ENCODE assay signal across 17 cellular contexts in the genomic region with DNA sequence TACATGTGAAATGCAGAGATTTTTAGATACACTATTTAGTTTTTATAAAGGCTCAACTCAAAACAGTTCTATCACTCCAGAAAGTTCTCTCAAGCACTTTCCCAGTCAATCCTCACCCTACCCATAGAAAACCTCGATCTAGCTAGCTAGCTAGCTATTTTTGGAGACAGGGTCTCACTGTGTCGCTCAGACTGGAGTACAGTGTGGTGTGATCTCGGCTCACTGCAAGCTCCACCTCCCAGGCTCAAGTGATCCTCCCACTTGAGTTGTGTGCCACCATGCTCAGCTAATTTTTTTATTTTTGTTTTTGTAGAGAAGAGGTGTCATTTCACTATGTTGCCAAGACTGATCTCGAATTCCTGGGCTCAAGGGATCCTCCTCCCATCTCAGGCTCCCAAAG.
"Had no signal": no experiment of that assay in that cellular context is flagged by ENCODE, and none has a peak within 500 bp of the region (broad histone marks: within the 10 kb centered on the region; RNA-seq: fewer than 3 reads in every experiment).

No MANE protein-coding gene starts in this region.

- H3K27ac Mint-ChIP-seq: activated naive CD8-positive, alpha-beta T cell treated with anti-CD3 and anti-CD28 coated beads, Interleukin-2, amount 10 ng/mL, durations not matched to agents 7 days and 5 days; activated T-helper 1 cell treated with anti-CD3 and anti-CD28 coated beads, Interleukin-12 subunit alpha, Interleukin-12 subunit beta, Interleukin-2, Interleukin-4 antibody, amounts not matched to agents 30 ng/mL and 10 ng/mL and 1 ng/mL, durations not matched to agents 14 hours and 24 hours and 36 hours; nephron progenitor cell; stimulated activated naive CD8-positive, alpha-beta T cell treated with anti-CD3 and anti-CD28 coated beads, Interleukin-15, Interleukin-2, amounts not matched to agents 100 ng/mL and 50 ng/mL, for 24 hours had no signal

- H3K9me3 Mint-ChIP-seq: activated naive CD8-positive, alpha-beta T cell treated with anti-CD3 and anti-CD28 coated beads, Interleukin-2, amount 10 ng/mL, durations not matched to agents 7 days and 5 days; activated T-helper 1 cell treated with anti-CD3 and anti-CD28 coated beads, Interleukin-12 subunit alpha, Interleukin-12 subunit beta, Interleukin-2, Interleukin-4 antibody, amounts not matched to agents 30 ng/mL and 10 ng/mL and 1 ng/mL, durations not matched to agents 14 hours and 24 hours and 36 hours; nephron progenitor cell; stimulated activated naive CD8-positive, alpha-beta T cell treated with anti-CD3 and anti-CD28 coated beads, Interleukin-15, Interleukin-2, amounts not matched to agents 100 ng/mL and 50 ng/mL, for 24 hours had no signal

- ATAC-seq: sciatic nerve had no signal

- H3K4me1 ChIP-seq: breast epithelium, prostate gland had no signal

- H3K27me3 ChIP-seq: breast epithelium, gastrocnemius medialis, spleen, upper lobe of left lung had no signal

- H3K9me3 ChIP-seq: breast epithelium, gastrocnemius medialis, prostate gland, spleen, upper lobe of left lung had no signal

- H3K27ac ChIP-seq: breast epithelium, gastrocnemius medialis, prostate gland, spleen, upper lobe of left lung had no signal

- H3K4me3 ChIP-seq: breast epithelium, prostate gland, spleen, upper lobe of left lung had no signal

- H3K4me1 Mint-ChIP-seq: activated naive CD8-positive, alpha-beta T cell treated with anti-CD3 and anti-CD28 coated beads, Interleukin-2, amount 10 ng/mL, durations not matched to agents 7 days and 5 days had no signal

- DNase-seq: activated CD4-positive, CD25-positive, alpha-beta regulatory T cell treated with anti-CD3 and anti-CD28 coated beads, Interleukin-2, amount 50 U/mL, for 72 hours; activated naive CD4-positive, alpha-beta T cell; activated naive CD8-positive, alpha-beta T cell treated with anti-CD3 and anti-CD28 coated beads, Interleukin-2, amount 10 ng/mL, durations not matched to agents 7 days and 5 days; anterior cingulate cortex; gastrocnemius medialis; islet precursor cell; mesenchymal stem cell; nephron progenitor cell; spleen; T-helper 1 cell; T1000; upper lobe of left lung had no signal

- H3K27me3 Mint-ChIP-seq: activated naive CD8-positive, alpha-beta T cell treated with anti-CD3 and anti-CD28 coated beads, Interleukin-2, amount 10 ng/mL, durations not matched to agents 7 days and 5 days; stimulated activated naive CD8-positive, alpha-beta T cell treated with anti-CD3 and anti-CD28 coated beads, Interleukin-15, Interleukin-2, amounts not matched to agents 100 ng/mL and 50 ng/mL, for 24 hours had no signal

- H3K36me3 ChIP-seq: breast epithelium, gastrocnemius medialis, prostate gland, upper lobe of left lung had no signal

- H3K4me3 Mint-ChIP-seq: activated naive CD8-positive, alpha-beta T cell treated with anti-CD3 and anti-CD28 coated beads, Interleukin-2, amount 10 ng/mL, durations not matched to agents 7 days and 5 days; activated T-helper 1 cell treated with anti-CD3 and anti-CD28 coated beads, Interleukin-12 subunit alpha, Interleukin-12 subunit beta, Interleukin-2, Interleukin-4 antibody, amounts not matched to agents 30 ng/mL and 10 ng/mL and 1 ng/mL, durations not matched to agents 14 hours and 24 hours and 36 hours; nephron progenitor cell; stimulated activated naive CD8-positive, alpha-beta T cell treated with anti-CD3 and anti-CD28 coated beads, Interleukin-15, Interleukin-2, amounts not matched to agents 100 ng/mL and 50 ng/mL, for 24 hours had no signal
